In genomic region chr19:3669616-3670257, GRCh38 we compare ENCODE assay signal across 16 cellular contexts. TPM values are rescaled to one million over a fixed set of nuclear protein-coding genes. Genes with fewer than 3 reads are reported as not detected.
DNase-seq lines count a peak whose midpoint lies in the region; ATAC-seq, FAIRE-seq and TF ChIP-seq lines count a peak whose summit lies in the region.
"Had no signal": no experiment of that assay in that cellular context is flagged by ENCODE, and none has a peak within 500 bp of the region (broad histone marks: within the 10 kb centered on the region; RNA-seq: fewer than 3 reads in every experiment).

No MANE protein-coding gene starts in this region.

- no peak overlapping the region for H2AFZ ChIP-seq in endothelial cell of umbilical vein (ENCODE audit: low read depth, low read length)

- no peak overlapping the region for H3K4me3 ChIP-seq in SJSA1
- no peak overlapping the region for H3K4me3 ChIP-seq in endothelial cell of umbilical vein (replicated peaks in 1 of 3; ENCODE audit: insufficient read depth in 1 of 3, low read depth in 1 of 3, low read length in 3 of 3)
- H3K4me3 ChIP-seq in thoracic aorta: peak overlapping the region; percentile 68

- H3K9me1 ChIP-seq in endothelial cell of umbilical vein (replicated peaks; ENCODE audit: control insufficient read depth, extremely low read depth, insufficient read depth, low read length): no peaks in the 10 kb centered on the region

- H3K9ac ChIP-seq in endothelial cell of umbilical vein (replicated peaks; ENCODE audit: extremely low read depth, insufficient read depth, low read length): no peak overlapping the region

- H3K4me1 ChIP-seq in SJSA1 (replicated peaks): peaks cover 20% of the 10 kb centered on the region
- H3K4me1 ChIP-seq in endothelial cell of umbilical vein (ENCODE audit: control insufficient read depth, extremely low read depth, insufficient read depth, low read length): peaks cover 28% of the 10 kb centered on the region
- peaks cover 32 to 63% of the 10 kb centered on the region in 2 donors for H3K4me1 ChIP-seq in thoracic aorta (ENCODE audit: control insufficient read depth in 1 of 2, low read depth in 2 of 2)

- TF ChIP-seq CTCF in endothelial cell of umbilical vein (IDR thresholded peaks at IDR 0.05; ENCODE audit: extremely low read depth in 1 of 2, insufficient read depth in 1 of 2, low read depth in 1 of 2, low read length in 2 of 2) (no peak), nephron (IDR thresholded peaks at IDR 0.05; ENCODE audit: unreplicated experiment in 3 of 3) (no peak), thoracic aorta (IDR thresholded peaks at IDR 0.05) (no peak)

- no peak for FAIRE-seq in endothelial cell of umbilical vein (lab: Jason Lieb, UNC)

- H3K79me2 ChIP-seq in endothelial cell of umbilical vein (ENCODE audit: control insufficient read depth, insufficient read depth, low read length): peaks cover 8% of the 10 kb centered on the region

- CTCF ChIA-PET in endothelial cell of umbilical vein (lab: Charles Lee): interaction anchor here (1.4 to 7.6 kb wide), 2 partner anchors 27 to 30 kb away, joined by 3 to 66 read pairs; partner anchors contain the start of gene PIP5K1C

- no TSS peak for BruUV-seq in endothelial cell of umbilical vein (replicated peaks; lab: Mats Ljungman, UMichigan)

- H3K27me3 ChIP-seq in SJSA1 (replicated peaks) (no peaks in the 10 kb centered on the region), endothelial cell of umbilical vein (ENCODE audit: control insufficient read depth in 2 of 2, insufficient read depth in 2 of 2, low read length in 2 of 2) (no peaks in the 10 kb centered on the region), thoracic aorta (replicated peaks; ENCODE audit: insufficient read depth) (no peaks in the 10 kb centered on the region)
- H3K27me3 ChIP-seq: adrenal gland had no signal

- H3K27ac ChIP-seq in SJSA1 (peak overlapping the region; percentile 87), endothelial cell of umbilical vein (ENCODE audit: insufficient read depth, low read depth, low read length) (peak overlapping the region; percentile 98), thoracic aorta (peak overlapping the region; percentile 100)

- H3K4me2 ChIP-seq in endothelial cell of umbilical vein (ENCODE audit: insufficient read depth, low read length): no peak overlapping the region

- H3K9me3 ChIP-seq in SJSA1 (replicated peaks): no peaks in the 10 kb centered on the region
- no peaks in the 10 kb centered on the region for H3K9me3 ChIP-seq in endothelial cell of umbilical vein (replicated peaks; ENCODE audit: control insufficient read depth, insufficient read depth, low read length)
- no peaks in the 10 kb centered on the region for H3K9me3 ChIP-seq in thoracic aorta
- H3K9me3 ChIP-seq: adrenal gland had no signal

- POLR2A ChIA-PET in endothelial cell of umbilical vein (lab: Charles Lee): interaction anchor here (0.7 to 1.0 kb wide), 2 partner anchors 14 to 332 kb away, joined by 5 to 6 read pairs; no protein-coding TSS in a partner anchor

- dilution Hi-C loops in endothelial cell of umbilical vein (cut with MboI; ENCODE audit: extremely low pct_ligation_motif_present, low sequenced_read_pairs): no loop called here

- peak overlapping the region in 2 of 3 experiments; percentile 40 to 43 for H3K4me3 Mint-ChIP-seq in nephron
- H3K4me3 Mint-ChIP-seq: neural crest cell; stimulated activated memory B cell treated with anti-CD40 and anti-IgM and Interleukin-4, amounts not matched to agents 10 μg/mL and 1 μg/mL and 100 μg/mL, for 72 hours had no signal

- intact Hi-C loops in endothelial cell of umbilical vein (cut with micrococcal nuclease): loop anchor here (5.0 kb wide), 1 partner anchor 97 kb away; the partner anchor contains the start of gene HMG20B

- peaks cover 46% of the 10 kb centered on the region for H3K4me1 Mint-ChIP-seq in nephron

- no peaks in the 10 kb centered on the region for H3K9me3 Mint-ChIP-seq in nephron
- H3K9me3 Mint-ChIP-seq: neural crest cell; stimulated activated memory B cell treated with anti-CD40 and anti-IgM and Interleukin-4, amounts not matched to agents 10 μg/mL and 1 μg/mL and 100 μg/mL, for 72 hours had no signal

- no peak for ATAC-seq in thoracic aorta (ENCODE audit: insufficient number of reproducible peaks, low FRiP score, low read depth)
- ATAC-seq in GM19023 (IDR thresholded peaks at IDR 0.05; ENCODE audit: unreplicated experiment): no peak
- ATAC-seq in GM18517 (IDR thresholded peaks at IDR 0.05; ENCODE audit: unreplicated experiment): no peak

- H4K20me1 ChIP-seq in endothelial cell of umbilical vein (replicated peaks; ENCODE audit: control insufficient read depth, extremely low read depth, insufficient read depth, low read length): no peaks in the 10 kb centered on the region

- peaks cover 2% of the 10 kb centered on the region for H3K36me3 Mint-ChIP-seq in nephron (ENCODE audit: low read depth)

- H3K36me3 ChIP-seq in SJSA1: peaks cover 15% of the 10 kb centered on the region
- H3K36me3 ChIP-seq in endothelial cell of umbilical vein (ENCODE audit: control insufficient read depth in 2 of 2, extremely low read depth in 1 of 2, insufficient read depth in 2 of 2, low read length in 2 of 2): no peaks in the 10 kb centered on the region
- H3K36me3 ChIP-seq in thoracic aorta: peaks cover 6% of the 10 kb centered on the region
- H3K36me3 ChIP-seq: adrenal gland had no signal

- no peak for TF ChIP-seq POLR2A in endothelial cell of umbilical vein (IDR thresholded peaks at IDR 0.05; ENCODE audit: low read depth, low read length)

- no peaks in the 10 kb centered on the region for H3K27me3 Mint-ChIP-seq in nephron (ENCODE audit: low read depth)

- DNase-seq in SJSA1 (ENCODE audit: low read depth in 1 of 2, low spot score in 2 of 2): no peak
- DNase-seq in endothelial cell of umbilical vein (ENCODE audit: low read depth, low spot score): no peak
- DNase-seq in thoracic aorta (ENCODE audit: low spot score): no peak
- no peak for DNase-seq in nucleus accumbens (lab: John Stamatoyannopoulos, UW)
- no peak for DNase-seq in SW 1271 (lab: John Stamatoyannopoulos, UW)
- DNase-seq: COR-L47; NCI-H1436; NCI-H69; stimulated activated CD4-positive, alpha-beta T cell treated with anti-CD3 and anti-CD28 coated beads, Interleukin-1b, Interleukin-23, amount 100 ng/mL, for 48 hours had no signal

- H3K27ac Mint-ChIP-seq in nephron: peak overlapping the region; percentile 15 to 91 (median 87)

TF ChIP-seq in endothelial cell of umbilical vein, 7 proteins besides CTCF, POLR2A, EP300 and RAD21:
- TF ChIP-seq JUN (IDR thresholded peaks at IDR 0.05; ENCODE audit: borderline replicate concordance, insufficient read depth, insufficient read length, low read depth): no peak
- TF ChIP-seq MYC (IDR thresholded peaks at IDR 0.05; ENCODE audit: low read depth, low read length): no peak
- no peak for TF ChIP-seq POLR2AphosphoS5 (IDR thresholded peaks at IDR 0.05; ENCODE audit: insufficient read depth, low read depth, low read length)
- TF ChIP-seq MAX (IDR thresholded peaks at IDR 0.05; ENCODE audit: insufficient read depth, insufficient read length): no peak
- TF ChIP-seq GATA2 (IDR thresholded peaks at IDR 0.05; ENCODE audit: insufficient read depth, insufficient read length, low read depth, low read length): no peak
- TF ChIP-seq FOS (IDR thresholded peaks at IDR 0.05; ENCODE audit: borderline replicate concordance, insufficient read depth, low read length): no peak
- TF ChIP-seq EZH2 (IDR thresholded peaks at IDR 0.05; ENCODE audit: borderline replicate concordance, low read depth, low read length, severe bottlenecking): no peak

RNA-seq across cellular contexts. Expression of gene PIP5K1C, which starts 30.5 kb away (rescaled TPM):
- 15.9 and 21.1 TPM in 2 replicates for total RNA-seq in SJSA1 (2014; rRNA removed; shearing (Covaris generic))
- total RNA-seq in endothelial cell of umbilical vein (79.5 and 82.2 TPM in 2 replicates), thoracic aorta (10 to 100 TPM; 82.6 to 84.5 TPM)
- 31.6 and 37.4 TPM in 2 replicates for polyA plus RNA-seq in endothelial cell of umbilical vein
- 21.9 and 29.3 TPM in 2 replicates for polyA plus RNA-seq in endothelial cell of umbilical vein (2011; cell fraction: cytosol; rRNA removed)
- polyA plus RNA-seq in endothelial cell of umbilical vein (2011; cell fraction: nucleus; rRNA removed): 26.6 and 29.6 TPM in 2 replicates
- polyA plus RNA-seq in endothelial cell of umbilical vein (2012): 39.9 and 60.9 TPM in 2 replicates
- 41.3 and 47.5 TPM in 2 replicates for polyA minus RNA-seq in endothelial cell of umbilical vein
- 22.0 TPM for polyA minus RNA-seq in endothelial cell of umbilical vein (2011; cell fraction: cytosol; rRNA and poly(A)+ RNA removed)
- 18.5 and 24.7 TPM in 2 replicates for polyA minus RNA-seq in endothelial cell of umbilical vein (2011; cell fraction: nucleus; rRNA and poly(A)+ RNA removed)

RNA-seq across cellular contexts. Expression of gene TJP3, which starts 38.4 kb away (rescaled TPM):
- not detected in 2 replicates for total RNA-seq in SJSA1 (2014; rRNA removed; shearing (Covaris generic))
- total RNA-seq in endothelial cell of umbilical vein (not detected in 2 replicates), thoracic aorta (1 to 10 TPM in 1 of 2 donors, under 1 TPM in 1; 0.41 to 2.1 TPM)
- 0.10 TPM in 1 of 2 replicates, not detected in the other for polyA plus RNA-seq in endothelial cell of umbilical vein
- polyA plus RNA-seq in endothelial cell of umbilical vein (2011; cell fraction: cytosol; rRNA removed): not detected in 2 replicates
- polyA plus RNA-seq in endothelial cell of umbilical vein (2011; cell fraction: nucleus; rRNA removed): not detected in 2 replicates
- polyA plus RNA-seq in endothelial cell of umbilical vein (2012): not detected in 2 replicates
- polyA minus RNA-seq in endothelial cell of umbilical vein: not detected in 2 replicates
- polyA minus RNA-seq in endothelial cell of umbilical vein (2011; cell fraction: cytosol; rRNA and poly(A)+ RNA removed): 7.7 TPM
- not detected in 2 replicates for polyA minus RNA-seq in endothelial cell of umbilical vein (2011; cell fraction: nucleus; rRNA and poly(A)+ RNA removed)
- total RNA-seq: HT1080, neural crest cell had no signal

RNA-seq across cellular contexts. Expression of gene CACTIN, which starts 43.1 kb away (rescaled TPM):
- 29.3 and 45.2 TPM in 2 replicates for total RNA-seq in SJSA1 (2014; rRNA removed; shearing (Covaris generic))
- total RNA-seq in endothelial cell of umbilical vein (36.1 and 36.4 TPM in 2 replicates), thoracic aorta (10 to 100 TPM; 33.4 to 38.0 TPM)
- polyA plus RNA-seq in endothelial cell of umbilical vein: 29.7 and 31.8 TPM in 2 replicates
- polyA plus RNA-seq in endothelial cell of umbilical vein (2011; cell fraction: cytosol; rRNA removed): 17.9 and 20.7 TPM in 2 replicates
- polyA plus RNA-seq in endothelial cell of umbilical vein (2011; cell fraction: nucleus; rRNA removed): 41.8 and 42.0 TPM in 2 replicates
- polyA plus RNA-seq in endothelial cell of umbilical vein (2012): 21.8 and 23.9 TPM in 2 replicates
- 15.8 and 18.3 TPM in 2 replicates for polyA minus RNA-seq in endothelial cell of umbilical vein
- polyA minus RNA-seq in endothelial cell of umbilical vein (2011; cell fraction: cytosol; rRNA and poly(A)+ RNA removed): 17.1 TPM
- polyA minus RNA-seq in endothelial cell of umbilical vein (2011; cell fraction: nucleus; rRNA and poly(A)+ RNA removed): 8.3 and 17.3 TPM in 2 replicates
